ENCODE assay signal across 8 cellular contexts in the genomic region with DNA sequence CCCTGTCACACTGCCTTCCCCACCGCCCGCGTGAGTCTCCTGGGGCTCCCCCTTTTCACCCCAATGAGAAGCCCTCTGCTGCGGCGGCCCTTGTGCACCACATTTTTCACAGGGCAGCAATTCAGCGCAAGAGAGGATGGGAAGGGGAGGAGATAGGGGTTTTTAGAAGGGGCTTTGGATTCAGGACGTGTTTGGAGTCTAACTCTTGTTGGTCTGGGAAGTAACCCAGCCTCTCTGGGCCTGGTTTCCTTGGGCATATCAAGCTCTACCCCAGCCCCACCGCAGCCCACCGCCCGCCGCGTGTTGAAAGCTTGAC. TPM values are rescaled to one million over a fixed set of nuclear protein-coding genes. Genes with fewer than 3 reads are reported as not detected.
A peak's percentile ranks its signal among the peaks of the same experiment; 100 is the strongest.
DNase-seq lines count a peak whose midpoint lies in the region; ATAC-seq and TF ChIP-seq lines count a peak whose summit lies in the region.

No MANE protein-coding gene starts in this region.

- H3K9me3 ChIP-seq in body of pancreas: no peaks in the 10 kb centered on the region
- no peaks in the 10 kb centered on the region for H3K9me3 ChIP-seq in transverse colon

- no peak overlapping the region for H3K27ac Mint-ChIP-seq in activated naive CD4-positive, alpha-beta T cell treated with anti-CD3 and anti-CD28 coated beads for 36 hours
- H3K27ac Mint-ChIP-seq in memory B cell: no peak overlapping the region

- CTCF ChIA-PET in activated naive CD4-positive, alpha-beta T cell treated with anti-CD3 and anti-CD28 coated beads for 36 hours (lab: Charles Lee): no interaction called here

- peaks cover 30% of the 10 kb centered on the region for H3K4me1 ChIP-seq in body of pancreas
- H3K4me1 ChIP-seq in transverse colon: peaks cover 10 to 24% (median 14%) of the 10 kb centered on the region in 4 donors

- WGBS in body of pancreas, 2 donors: 17 to 33% methylated on average over 8 to 12 of the region's 12 CpGs
- 0 to 14% methylated on average over 2 to 12 of the region's 12 CpGs for WGBS in transverse colon (ENCODE audit: low coverage in 1 of 2), 2 donors

- H3K36me3 Mint-ChIP-seq in activated naive CD4-positive, alpha-beta T cell treated with anti-CD3 and anti-CD28 coated beads for 36 hours (ENCODE audit: low read depth): no peaks in the 10 kb centered on the region
- H3K36me3 Mint-ChIP-seq in memory B cell: no peaks in the 10 kb centered on the region

- TF ChIP-seq EP300 in transverse colon (IDR thresholded peaks at IDR 0.05; ENCODE audit: low read depth): no peak

- H3K27me3 Mint-ChIP-seq in activated naive CD4-positive, alpha-beta T cell treated with anti-CD3 and anti-CD28 coated beads for 36 hours (ENCODE audit: low read depth): peaks cover 57% of the 10 kb centered on the region
- peaks cover 29% of the 10 kb centered on the region for H3K27me3 Mint-ChIP-seq in memory B cell

- H3K4me1 Mint-ChIP-seq in activated naive CD4-positive, alpha-beta T cell treated with anti-CD3 and anti-CD28 coated beads for 36 hours (ENCODE audit: low read depth): peaks cover 11% of the 10 kb centered on the region
- peaks cover 3% of the 10 kb centered on the region for H3K4me1 Mint-ChIP-seq in memory B cell

- H3K9me3 Mint-ChIP-seq in activated naive CD4-positive, alpha-beta T cell treated with anti-CD3 and anti-CD28 coated beads for 36 hours: no peaks in the 10 kb centered on the region
- no peaks in the 10 kb centered on the region for H3K9me3 Mint-ChIP-seq in memory B cell

- ATAC-seq in body of pancreas (no peak), memory B cell (ENCODE audit: low read depth) (no peak)

- intact Hi-C loops in activated naive CD4-positive, alpha-beta T cell treated with anti-CD3 and anti-CD28 coated beads for 36 hours (cut with micrococcal nuclease): loop anchor here (1.0 to 2.0 kb wide), 2 partner anchors 44 to 243 kb away; partner anchors contain the start of gene HEBP2
- intact Hi-C loops in body of pancreas (cut with DNase I) (no loop called here), transverse colon (cut with DNase I; ENCODE audit: low total_unique reads) (no loop called here)

- DNase-seq in activated naive CD4-positive, alpha-beta T cell treated with anti-CD3 and anti-CD28 coated beads for 36 hours: peak; percentile 14
- DNase-seq in activated naive CD4-positive, alpha-beta T cell treated with anti-CD3 and anti-CD28 coated beads, Interleukin-2, amount 50 U/mL, for 16 hours: no peak
- no peak for DNase-seq in body of pancreas
- no peak for DNase-seq in memory B cell (ENCODE audit: low spot score in 2 of 2)
- DNase-seq in transverse colon: no peak
- no peak for DNase-seq in AML-193 (lab: John Stamatoyannopoulos, UW)
- no peak for DNase-seq in AG20443 (ENCODE audit: low spot score)
- no peak for DNase-seq in NCI-H1105 treated with DMSO at 0.1 percent for 48 hours (lab: John Stamatoyannopoulos, UW)

- TF ChIP-seq POLR2A in body of pancreas (IDR thresholded peaks at IDR 0.05) (no peak), transverse colon (IDR thresholded peaks at IDR 0.05) (no peak)

- no peak for TF ChIP-seq CTCF in body of pancreas (IDR thresholded peaks at IDR 0.05)
- TF ChIP-seq CTCF in transverse colon (IDR thresholded peaks at IDR 0.05): no peak

- H3K27ac ChIP-seq in body of pancreas: peak overlapping the region in 3 of 4 donors; percentile 84 to 95 (median 89)
- peak overlapping the region in 3 of 4 donors; percentile 56 to 86 (median 83) for H3K27ac ChIP-seq in transverse colon

- H3K4me3 ChIP-seq in body of pancreas (peak overlapping the region; percentile 20), transverse colon (peak overlapping the region; percentile 17 to 75 (median 63))

- H3K27me3 ChIP-seq in body of pancreas (no peaks in the 10 kb centered on the region), transverse colon (peaks cover 44% of the 10 kb centered on the region)

- H3K36me3 ChIP-seq in body of pancreas (replicated peaks in 1 of 2; ENCODE audit: insufficient read depth in 1 of 2, low read depth in 2 of 2) (no peaks in the 10 kb centered on the region), transverse colon (no peaks in the 10 kb centered on the region)

- peak overlapping the region; percentile 62 for H3K4me3 Mint-ChIP-seq in activated naive CD4-positive, alpha-beta T cell treated with anti-CD3 and anti-CD28 coated beads for 36 hours
- peak overlapping the region; percentile 63 for H3K4me3 Mint-ChIP-seq in memory B cell

- in situ Hi-C loops in transverse colon (cut with MboI; ENCODE audit: low pct_ligation_motif_present in 1 of 4, low pct_unique_long_range_greater_than_20kb in 1 of 4, low sequenced_read_pairs in 3 of 4): no loop called here

RNA-seq across cellular contexts. Expression of gene ARFGEF3, which starts 0.7 kb away (rescaled TPM):
- total RNA-seq in activated naive CD4-positive, alpha-beta T cell treated with anti-CD3 and anti-CD28 coated beads for 36 hours: under 1 TPM; 0.72 TPM
- 10 to 100 TPM; 13.5 to 21.8 TPM for total RNA-seq in body of pancreas
- total RNA-seq in transverse colon: 10 to 100 TPM in 3 of 4 donors, 1 to 10 TPM in 1; 6.7 to 17.1 (median 13.2) TPM

RNA-seq across cellular contexts. Expression of gene PERP, which starts 53.9 kb away (rescaled TPM):
- total RNA-seq in activated naive CD4-positive, alpha-beta T cell treated with anti-CD3 and anti-CD28 coated beads for 36 hours: 1 to 10 TPM; 4.3 to 4.4 TPM
- total RNA-seq in body of pancreas (10 to 100 TPM; 16.5 to 35.8 TPM), transverse colon (10 to 100 TPM; 18.1 to 73.0 (median 55.5) TPM)

RNA-seq across cellular contexts. Expression of gene PBOV1, which starts 57.2 kb away (rescaled TPM):
- not detected for total RNA-seq in activated naive CD4-positive, alpha-beta T cell treated with anti-CD3 and anti-CD28 coated beads for 36 hours
- not detected for total RNA-seq in body of pancreas
- total RNA-seq in transverse colon: not detected

Comparison
In these comparisons a context has a peak if more than half of its experiments do, and no peak if none do; other contexts are left out.
1. RNA of gene ARFGEF3, which starts 0.7 kb away (total RNA-seq): 13.5 to 21.8 TPM in body of pancreas and 6.7 to 17.1 TPM in transverse colon; 0.72 TPM in activated naive CD4-positive, alpha-beta T cell treated with anti-CD3 and anti-CD28 coated beads for 36 hours; every median in the first group is over 4 times any median in the second.